ENCODE assay signal across 8 cellular contexts in the genomic region with DNA sequence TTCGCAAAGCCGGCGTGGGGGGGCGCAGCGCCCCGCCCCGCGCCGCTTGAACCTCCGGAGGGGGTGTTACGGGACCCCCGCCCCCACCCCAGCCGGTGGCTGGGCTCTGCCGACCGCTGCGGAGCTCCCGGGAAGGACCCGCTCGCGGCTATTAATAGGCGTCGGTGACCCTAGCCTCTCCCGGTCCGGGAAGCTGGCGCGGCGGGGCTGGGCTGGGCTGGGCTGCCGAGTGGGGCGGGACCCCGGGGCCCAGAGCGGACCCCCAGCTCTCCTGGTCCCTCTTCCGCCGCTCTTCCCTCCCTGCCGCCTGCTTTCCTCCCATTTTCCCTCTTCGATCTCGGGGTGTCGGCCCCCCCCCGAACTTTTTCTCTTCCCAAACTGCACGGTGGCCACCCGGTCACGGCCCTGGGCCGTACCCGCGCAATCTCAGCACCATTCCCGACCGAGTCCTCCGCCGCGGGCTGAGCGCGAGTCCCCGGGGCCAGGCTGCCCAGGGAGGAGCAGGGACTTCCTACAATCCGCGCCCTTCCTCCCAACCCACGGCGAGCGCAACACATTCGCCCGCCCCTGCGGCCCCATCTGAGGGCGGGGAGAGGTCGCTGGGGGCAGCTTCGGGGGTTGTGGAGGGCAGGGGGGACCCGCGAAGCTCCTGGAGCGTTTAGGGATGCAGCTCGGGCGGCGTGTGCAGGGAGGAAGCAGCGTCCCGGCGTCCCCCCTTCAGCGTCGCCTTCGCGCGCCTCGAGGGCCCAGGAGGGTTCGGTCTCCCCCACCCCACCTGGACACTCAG. TPM values are rescaled to one million over a fixed set of nuclear protein-coding genes. Genes with fewer than 3 reads are reported as not detected.
A peak's percentile ranks its signal among the peaks of the same experiment; 100 is the strongest.
DNase-seq lines count a peak whose midpoint lies in the region; ATAC-seq lines count a peak whose summit lies in the region.

No MANE protein-coding gene starts in this region.

- H3K4me1 ChIP-seq in ACC112 (ENCODE audit: control insufficient read depth, insufficient read depth, low read length, unreplicated experiment) (peaks cover 3% of the 10 kb centered on the region), HAP-1 (no peaks in the 10 kb centered on the region), ectodermal cell (ENCODE audit: control insufficient read depth, insufficient read depth, low read length) (peaks cover 21% of the 10 kb centered on the region)

- peaks cover 0 to 4% of the 10 kb centered on the region in 2 donors for H3K36me3 Mint-ChIP-seq in naive B cell

- H3K79me2 ChIP-seq in ACC112 (ENCODE audit: control insufficient read depth, insufficient read depth, low read length, unreplicated experiment), result no peaks in the 10 kb centered on the region

- in situ Hi-C loops in HAP-1 (cut with MboI; ENCODE audit: low sequenced_read_pairs), result no loop called here

- H3K36me3 ChIP-seq in ACC112 (ENCODE audit: insufficient read depth, low read length) (no peaks in the 10 kb centered on the region), HAP-1 (replicated peaks) (no peaks in the 10 kb centered on the region), ectodermal cell (ENCODE audit: control insufficient read depth, insufficient read depth, low read length) (no peaks in the 10 kb centered on the region)

- peak overlapping the region; percentile 70 for H3K4me3 ChIP-seq in ACC112 (ENCODE audit: low read depth, low read length)
- H3K4me3 ChIP-seq in HAP-1, result peak overlapping the region; percentile 31
- peak overlapping the region; percentile 49 for H3K4me3 ChIP-seq in ectodermal cell (ENCODE audit: insufficient read depth, low read depth, low read length)

- DNase-seq in HAP-1 (ENCODE audit: low spot score in 2 of 2) (no peak), naive B cell (no peak), NCI-H1436 treated with DMSO at 0.1 percent for 48 hours (lab: John Stamatoyannopoulos, UW) (no peak)

- H3K9me3 Mint-ChIP-seq in naive B cell, result peaks cover 0 to 5% (median 2%) of the 10 kb centered on the region in 7 donors

- WGBS in ectodermal cell, 2 experiments, result 1% methylated on average over 79 of the region's 79 CpGs

- peak overlapping the region; percentile 62 to 93 (median 83) for H3K4me3 Mint-ChIP-seq in naive B cell

- H3K27ac ChIP-seq in ACC112 (ENCODE audit: low read depth, low read length) (no peak overlapping the region), ectodermal cell (ENCODE audit: insufficient read depth, low read depth, low read length, poor library complexity, severe bottlenecking) (no peak overlapping the region)

- no peaks in the 10 kb centered on the region for H3K9me3 ChIP-seq in HAP-1
- H3K9me3 ChIP-seq in ectodermal cell (ENCODE audit: control insufficient read depth, low read length), result no peaks in the 10 kb centered on the region

- H3K4me1 Mint-ChIP-seq in naive B cell, result peaks cover 11 to 20% (median 19%) of the 10 kb centered on the region in 3 donors

- H2AFZ ChIP-seq in ACC112 (ENCODE audit: low read length, unreplicated experiment), result no peak overlapping the region

- H3K27me3 Mint-ChIP-seq in naive B cell, result peaks cover 21 to 58% (median 40%) of the 10 kb centered on the region in 3 donors

- peak overlapping the region in 1 of 6 donors; percentile 67 for H3K27ac Mint-ChIP-seq in naive B cell

- H3K27me3 ChIP-seq in ACC112 (ENCODE audit: insufficient read depth, low read length) (peaks cover 75% of the 10 kb centered on the region), HAP-1 (ENCODE audit: low read depth) (peaks cover 24% of the 10 kb centered on the region), ectodermal cell (ENCODE audit: control insufficient read depth, insufficient read depth, low read length, poor library complexity, severe bottlenecking) (peaks cover 93% of the 10 kb centered on the region)

- ATAC-seq in naive B cell (ENCODE audit: low read depth in 2 of 2) (peak; percentile 16 to 24), HG02981 (IDR thresholded peaks at IDR 0.05; ENCODE audit: unreplicated experiment) (no peak), HG03342 (IDR thresholded peaks at IDR 0.05; ENCODE audit: unreplicated experiment) (no peak), HG02588 (IDR thresholded peaks at IDR 0.05; ENCODE audit: unreplicated experiment) (no peak)

RNA-seq across cellular contexts. Expression of gene ELFN1, which starts 3.1 kb away (rescaled TPM):
- 8.4 TPM for polyA plus RNA-seq in ectodermal cell (2013, experiment 1 of 4)
- 8.4 TPM for polyA plus RNA-seq in ectodermal cell (2013, experiment 2 of 4)
- 9.3 TPM for polyA plus RNA-seq in ectodermal cell (2013, experiment 3 of 4)
- polyA plus RNA-seq in ectodermal cell (2013, experiment 4 of 4), result 10.2 TPM
- not detected for polyA plus RNA-seq in naive B cell (ENCODE audit: low read depth in 6 of 6)

Comparison
In these comparisons a context has a peak if more than half of its experiments do, and no peak if none do; other contexts are left out.
1. ATAC-seq: peak in naive B cell (2 of 2); none in HG02981 (single experiment), HG03342 (single experiment) and HG02588 (single experiment).
2. Peak in every context shown above with its lines, with median percentiles within 50 percentile points of each other: H3K4me3 ChIP-seq.